ENCODE assay signal across 2 cellular contexts in the genomic region with DNA sequence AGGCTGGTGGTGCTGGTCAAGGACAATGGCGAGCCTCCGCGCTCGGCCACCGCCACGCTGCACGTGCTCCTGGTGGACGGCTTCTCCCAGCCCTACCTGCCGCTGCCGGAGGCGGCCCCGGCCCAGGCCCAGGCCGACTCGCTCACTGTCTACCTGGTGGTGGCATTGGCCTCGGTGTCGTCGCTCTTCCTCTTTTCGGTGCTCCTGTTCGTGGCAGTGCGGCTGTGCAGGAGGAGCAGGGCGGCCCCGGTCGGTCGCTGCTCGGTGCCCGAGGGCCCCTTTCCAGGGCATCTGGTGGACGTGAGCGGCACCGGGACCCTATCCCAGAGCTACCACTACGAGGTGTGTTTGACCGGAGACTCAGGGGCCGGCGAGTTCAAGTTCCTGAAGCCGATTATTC. TPM values are rescaled to one million over a fixed set of nuclear protein-coding genes. Genes with fewer than 3 reads are reported as not detected.
"Had no signal": no experiment of that assay in that cellular context is flagged by ENCODE, and none has a peak within 500 bp of the region (broad histone marks: within the 10 kb centered on the region; RNA-seq: fewer than 3 reads in every experiment).

No MANE protein-coding gene starts in this region.

RNA-seq across cellular contexts. Expression of a gene that starts 2.3 kb away (rescaled TPM):
- total RNA-seq: G401, GM12878 had no signal

RNA-seq across cellular contexts. Expression of a gene that starts 12.5 kb away (rescaled TPM):
- total RNA-seq: G401, GM12878 had no signal
- polyA plus RNA-seq: GM12878 had no signal

RNA-seq across cellular contexts. Expression of a gene that starts 15.7 kb away (rescaled TPM):
- total RNA-seq: G401, GM12878 had no signal
- polyA plus RNA-seq: GM12878 had no signal

RNA-seq across cellular contexts. Expression of a gene that starts 35.1 kb away (rescaled TPM):
- total RNA-seq: G401, GM12878 had no signal
- polyA plus RNA-seq: GM12878 had no signal

RNA-seq across cellular contexts. Expression of a gene that starts 37.1 kb away (rescaled TPM):
- total RNA-seq: GM12878 had no signal
- polyA plus RNA-seq: GM12878 had no signal
